In the genomic region with DNA sequence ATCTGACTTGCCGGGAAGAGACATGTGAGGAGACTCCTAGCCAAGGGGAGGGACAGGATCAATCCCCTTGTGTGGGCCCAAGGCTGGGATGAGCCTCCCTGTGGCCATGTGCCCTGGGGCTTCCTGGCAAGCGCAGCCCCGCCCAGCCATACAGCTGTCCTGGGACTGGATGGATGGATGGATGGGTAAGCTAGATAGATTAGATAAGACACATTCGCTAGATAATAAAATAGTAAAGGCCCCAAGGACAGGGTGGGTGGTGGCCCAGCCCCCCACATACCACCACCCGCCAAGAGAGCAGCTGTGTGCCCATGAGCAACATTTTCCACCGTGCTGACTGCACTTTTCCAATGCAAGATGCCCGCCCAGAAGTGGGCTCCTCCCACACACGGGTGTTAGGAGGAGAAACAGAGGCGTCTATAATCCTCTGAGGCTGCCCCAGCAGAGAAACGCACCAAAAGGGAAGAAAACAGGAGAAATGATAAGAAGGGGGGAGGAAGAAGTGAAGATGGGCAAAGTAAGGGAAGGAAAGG, we compare ENCODE assay signal across 8 cellular contexts. TPM values are rescaled to one million over a fixed set of nuclear protein-coding genes. Genes with fewer than 3 reads are reported as not detected.
DNase-seq lines count a peak whose midpoint lies in the region; TF ChIP-seq lines count a peak whose summit lies in the region.

No MANE protein-coding gene starts in this region.

- peak overlapping the region; percentile 71 for H3K27ac Mint-ChIP-seq in mesothelial cell of epicardium

- no peak overlapping the region for H3K4me2 ChIP-seq in SU-DHL-6 (ENCODE audit: low read depth, low read length, poor library complexity, severe bottlenecking)

- H3K27me3 Mint-ChIP-seq in mesothelial cell of epicardium (ENCODE audit: low read depth), result no peaks in the 10 kb centered on the region

- peaks cover 19% of the 10 kb centered on the region for H3K36me3 Mint-ChIP-seq in mesothelial cell of epicardium

- no peak overlapping the region for H3K4me3 ChIP-seq in SU-DHL-6 (ENCODE audit: insufficient read depth, low read length, poor library complexity, severe bottlenecking)

- H3F3A ChIP-seq in SU-DHL-6 (ENCODE audit: insufficient read depth), result no peaks in the 10 kb centered on the region

- H3K4me1 Mint-ChIP-seq in mesothelial cell of epicardium, result peaks cover 44% of the 10 kb centered on the region

- no peaks in the 10 kb centered on the region for H3K27me3 ChIP-seq in SU-DHL-6 (ENCODE audit: low read length)

- TF ChIP-seq CTCF in SU-DHL-6 (IDR thresholded peaks at IDR 0.05; ENCODE audit: insufficient read depth, low read length, poor library complexity, severe bottlenecking) (no peak), mesothelial cell of epicardium (IDR thresholded peaks at IDR 0.05; ENCODE audit: unreplicated experiment) (no peak)

- peaks cover 61% of the 10 kb centered on the region for H3K79me2 ChIP-seq in SU-DHL-6 (ENCODE audit: insufficient read depth, low read length)

- H3K27ac ChIP-seq in SU-DHL-6 (ENCODE audit: low read depth, low read length), result peak overlapping the region; percentile 59
- peak overlapping the region; percentile 44 for H3K27ac ChIP-seq in adipose tissue (ENCODE audit: low read depth, low read length)

- H4K20me1 ChIP-seq in SU-DHL-6 (ENCODE audit: low read depth, low read length), result no peaks in the 10 kb centered on the region

- DNase-seq in A172 (ENCODE audit: low spot score) (peak; percentile 76), mesothelial cell of epicardium (ENCODE audit: low spot score in 2 of 2, unreplicated experiment in 2 of 2) (no peak), NCI-H510A treated with DMSO at 0.1 percent for 48 hours (lab: John Stamatoyannopoulos, UW) (no peak), Kasumi-1 (lab: John Stamatoyannopoulos, UW) (no peak), NCI-H2029 treated with DMSO at 0.1 percent for 48 hours (lab: John Stamatoyannopoulos, UW) (no peak)
- DNase-seq in stimulated activated CD8-positive, alpha-beta memory T cell treated with anti-CD3 and anti-CD28 coated beads, Interleukin-7, amount 100 ng/mL, for 48 hours (ENCODE audit: extremely low read depth in 1 of 2, low read depth in 1 of 2), result peak; percentile 70 to 88

- no peaks in the 10 kb centered on the region for H3K36me3 ChIP-seq in SU-DHL-6 (ENCODE audit: low read length)

- no peaks in the 10 kb centered on the region for H3K9me3 ChIP-seq in SU-DHL-6 (ENCODE audit: insufficient read depth, low read length)

- no peak overlapping the region for H2AFZ ChIP-seq in SU-DHL-6 (ENCODE audit: low read depth, low read length, severe bottlenecking)

- H3K9me3 Mint-ChIP-seq in mesothelial cell of epicardium, result no peaks in the 10 kb centered on the region

- peak overlapping the region; percentile 32 for H3K4me3 Mint-ChIP-seq in mesothelial cell of epicardium

- no peaks in the 10 kb centered on the region for H3K9me2 ChIP-seq in SU-DHL-6 (replicated peaks; ENCODE audit: insufficient read depth, low read length)

- H3K9ac ChIP-seq in SU-DHL-6 (ENCODE audit: low read length), result peak overlapping the region; percentile 29; the same call in 1 of the 2 replicates

- 48 to 64% (median 48%) methylated on average over 10 of the region's 10 CpGs for WGBS in adipose tissue, 3 donors

RNA-seq across cellular contexts. Expression of a gene that starts 25.1 kb away (rescaled TPM):
- 23.8 and 25.1 TPM in 2 replicates for total RNA-seq in A172 (2014; rRNA removed; shearing (Covaris generic))
- 10 to 100 TPM; 23.9 to 36.2 (median 33.9) TPM for polyA plus RNA-seq in adipose tissue
- total RNA-seq in mesothelial cell of epicardium, result 46.0 to 48.6 TPM (median 48.6 TPM) in 3 replicates

RNA-seq across cellular contexts. Expression of a gene that starts 53.2 kb away (rescaled TPM):
- not detected in 2 replicates for total RNA-seq in A172 (2014; rRNA removed; shearing (Covaris generic))
- not detected for polyA plus RNA-seq in adipose tissue
- total RNA-seq in mesothelial cell of epicardium, result not detected in 3 replicates

Comparison
In these comparisons a context has a peak if more than half of its experiments do, and no peak if none do; other contexts are left out.
1. DNase-seq: peak in A172 (single experiment) and stimulated activated CD8-positive, alpha-beta memory T cell treated with anti-CD3 and anti-CD28 coated beads, Interleukin-7, amount 100 ng/mL, for 48 hours (2 of 2); none in mesothelial cell of epicardium (0 of 2), NCI-H510A treated with DMSO at 0.1 percent for 48 hours (single experiment), Kasumi-1 (0 of 2) and NCI-H2029 treated with DMSO at 0.1 percent for 48 hours (single experiment).